Comparison of ENCODE assay signal across 31 cellular contexts in genomic region chr1:23442751-23443150, GRCh38. TPM values are rescaled to one million over a fixed set of nuclear protein-coding genes. Genes with fewer than 3 reads are reported as not detected.
"Had no signal": no experiment of that assay in that cellular context is flagged by ENCODE, and none has a peak within 500 bp of the region (broad histone marks: within the 10 kb centered on the region; RNA-seq: fewer than 3 reads in every experiment).

No MANE protein-coding gene starts in this region.

- H3K27ac Mint-ChIP-seq: activated CD4-positive, alpha-beta memory T cell treated with anti-CD3 and anti-CD28 coated beads, Interleukin-2, amount 10 ng/mL, durations not matched to agents 7 days and 5 days; activated CD4-positive, alpha-beta T cell treated with anti-CD3 and anti-CD28 coated beads, Interleukin-2, amount 10 ng/mL, durations not matched to agents 7 days and 5 days; activated naive CD4-positive, alpha-beta T cell treated with anti-CD3 and anti-CD28 coated beads, Interleukin-2, amount 10 ng/mL, durations not matched to agents 7 days and 5 days; activated naive CD8-positive, alpha-beta T cell; activated T-cell treated with anti-CD3 and anti-CD28 coated beads, Interleukin-2, amount 50 U/mL, for 24 hours; activated T-helper 1 cell treated with anti-CD3 and anti-CD28 coated beads, Interleukin-12 subunit alpha, Interleukin-12 subunit beta, Interleukin-2, Interleukin-4 antibody, amounts not matched to agents 30 ng/mL and 10 ng/mL and 1 ng/mL, durations not matched to agents 14 hours and 24 hours and 36 hours; activated T-helper 2 cell treated with anti-CD3 and anti-CD28 coated beads, Interferon-gamma antibody, Interleukin-2, Interleukin-4, amounts not matched to agents 10 μg/mL and 5 μg/mL and 100 μg/mL, durations not matched to agents 14 hours and 24 hours and 36 hours; effector memory CD8-positive, alpha-beta T cell; T-helper 17 cell; T-helper 2 cell treated with Interferon-gamma antibody and Interleukin-4, amounts not matched to agents 5 μg/mL and 100 μg/mL, for 36 hours had no signal

- H3K27ac ChIP-seq: cardiac muscle cell, foreskin keratinocyte, heart left ventricle had no signal

- H3K9me3 ChIP-seq: esophagus muscularis mucosa, gastrocnemius medialis, heart left ventricle had no signal

- H3K36me3 Mint-ChIP-seq: activated naive CD4-positive, alpha-beta T cell treated with anti-CD3 and anti-CD28 coated beads, Interleukin-2, amount 10 ng/mL, durations not matched to agents 7 days and 5 days; activated naive CD8-positive, alpha-beta T cell had no signal

- ATAC-seq: effector memory CD8-positive, alpha-beta T cell; foreskin keratinocyte; gastrocnemius medialis; heart left ventricle; T-helper 17 cell had no signal

- H3K9me3 Mint-ChIP-seq: activated CD4-positive, alpha-beta memory T cell treated with anti-CD3 and anti-CD28 coated beads, Interleukin-2, amount 10 ng/mL, durations not matched to agents 7 days and 5 days; activated CD4-positive, alpha-beta T cell treated with anti-CD3 and anti-CD28 coated beads, Interleukin-2, amount 10 ng/mL, durations not matched to agents 7 days and 5 days; activated naive CD4-positive, alpha-beta T cell treated with anti-CD3 and anti-CD28 coated beads, Interleukin-2, amount 10 ng/mL, durations not matched to agents 7 days and 5 days; activated T-cell treated with anti-CD3 and anti-CD28 coated beads, Interleukin-2, amount 50 U/mL, for 24 hours; activated T-helper 1 cell treated with anti-CD3 and anti-CD28 coated beads, Interleukin-12 subunit alpha, Interleukin-12 subunit beta, Interleukin-2, Interleukin-4 antibody, amounts not matched to agents 30 ng/mL and 10 ng/mL and 1 ng/mL, durations not matched to agents 14 hours and 24 hours and 36 hours; activated T-helper 2 cell treated with anti-CD3 and anti-CD28 coated beads, Interferon-gamma antibody, Interleukin-2, Interleukin-4, amounts not matched to agents 10 μg/mL and 5 μg/mL and 100 μg/mL, durations not matched to agents 14 hours and 24 hours and 36 hours; central memory CD8-positive, alpha-beta T cell; effector memory CD8-positive, alpha-beta T cell; T-helper 2 cell treated with Interferon-gamma antibody and Interleukin-4, amounts not matched to agents 5 μg/mL and 100 μg/mL, for 36 hours had no signal

- H3K4me3 ChIP-seq: cardiac muscle cell, esophagus muscularis mucosa, gastrocnemius medialis, heart left ventricle had no signal

- H3K27me3 Mint-ChIP-seq: activated naive CD8-positive, alpha-beta T cell; activated T-cell treated with anti-CD3 and anti-CD28 coated beads, Interleukin-2, amount 50 U/mL, for 24 hours had no signal

- H3K4me1 Mint-ChIP-seq: activated CD4-positive, alpha-beta memory T cell treated with anti-CD3 and anti-CD28 coated beads, Interleukin-2, amount 10 ng/mL, durations not matched to agents 7 days and 5 days; central memory CD8-positive, alpha-beta T cell had no signal

- H3K27me3 ChIP-seq: cardiac muscle cell, esophagus muscularis mucosa, gastrocnemius medialis, heart left ventricle had no signal

- H3K4me1 ChIP-seq: foreskin keratinocyte had no signal

- DNase-seq: activated CD4-positive, alpha-beta memory T cell treated with anti-CD3 and anti-CD28 coated beads, Interleukin-2, amount 10 ng/mL, durations not matched to agents 7 days and 5 days; activated CD4-positive, alpha-beta T cell treated with anti-CD3 and anti-CD28 coated beads for 1 hour; activated CD4-positive, alpha-beta T cell treated with anti-CD3 and anti-CD28 coated beads for 4 hours; activated CD4-positive, alpha-beta T cell treated with anti-CD3 and anti-CD28 coated beads, Interleukin-2, amount 10 ng/mL, durations not matched to agents 7 days and 5 days; activated CD4-positive, alpha-beta T cell treated with anti-CD3 and anti-CD28 coated beads, Interleukin-2, amount 50 U/mL, for 4 hours; activated CD8-positive, alpha-beta memory T cell treated with anti-CD3 and anti-CD28 coated beads, Interleukin-2, amount 50 U/mL, for 48 hours; activated effector memory CD4-positive, alpha-beta T cell treated with anti-CD3 and anti-CD28 coated beads, Interleukin-2, amount 50 U/mL, for 16 hours; activated naive CD4-positive, alpha-beta T cell treated with anti-CD3 and anti-CD28 coated beads, Interleukin-2, amount 10 ng/mL, durations not matched to agents 7 days and 5 days; activated T-cell treated with anti-CD3 and anti-CD28 coated beads for 4 hours; activated T-cell treated with anti-CD3 and anti-CD28 coated beads, Interleukin-2, amount 50 U/mL, for 24 hours; amniotic stem cell; anterior cingulate cortex; cortex of kidney; dermis blood vessel endothelial cell; effector CD4-positive, alpha-beta T cell; effector memory CD8-positive, alpha-beta T cell; erythroblast; foreskin keratinocyte; gastrocnemius medialis; glutamatergic neuron; heart left ventricle; T-helper 1 cell; T-helper 17 cell; T1000 had no signal

- H3K4me3 Mint-ChIP-seq: activated CD4-positive, alpha-beta memory T cell treated with anti-CD3 and anti-CD28 coated beads, Interleukin-2, amount 10 ng/mL, durations not matched to agents 7 days and 5 days; activated CD4-positive, alpha-beta T cell treated with anti-CD3 and anti-CD28 coated beads, Interleukin-2, amount 10 ng/mL, durations not matched to agents 7 days and 5 days; activated naive CD4-positive, alpha-beta T cell treated with anti-CD3 and anti-CD28 coated beads, Interleukin-2, amount 10 ng/mL, durations not matched to agents 7 days and 5 days; activated naive CD8-positive, alpha-beta T cell; activated T-cell treated with anti-CD3 and anti-CD28 coated beads, Interleukin-2, amount 50 U/mL, for 24 hours; activated T-helper 1 cell treated with anti-CD3 and anti-CD28 coated beads, Interleukin-12 subunit alpha, Interleukin-12 subunit beta, Interleukin-2, Interleukin-4 antibody, amounts not matched to agents 30 ng/mL and 10 ng/mL and 1 ng/mL, durations not matched to agents 14 hours and 24 hours and 36 hours; central memory CD8-positive, alpha-beta T cell; effector memory CD8-positive, alpha-beta T cell; T-helper 17 cell; T-helper 2 cell treated with Interferon-gamma antibody and Interleukin-4, amounts not matched to agents 5 μg/mL and 100 μg/mL, for 36 hours had no signal

RNA-seq across cellular contexts. Expression of gene ASAP3, which starts 41.2 kb away (rescaled TPM):
- total RNA-seq: activated T-helper 1 cell treated with anti-CD3 and anti-CD28 coated beads, Interleukin-12 subunit alpha, Interleukin-12 subunit beta, Interleukin-2, Interleukin-4 antibody, amounts not matched to agents 30 ng/mL and 10 ng/mL and 1 ng/mL, durations not matched to agents 14 hours and 24 hours and 36 hours; activated T-helper 2 cell treated with anti-CD3 and anti-CD28 coated beads, Interferon-gamma antibody, Interleukin-2, Interleukin-4, amounts not matched to agents 10 μg/mL and 5 μg/mL and 100 μg/mL, durations not matched to agents 14 hours and 24 hours and 36 hours had no signal
